26 cellular contexts compared by ENCODE assay signal in the genomic region with DNA sequence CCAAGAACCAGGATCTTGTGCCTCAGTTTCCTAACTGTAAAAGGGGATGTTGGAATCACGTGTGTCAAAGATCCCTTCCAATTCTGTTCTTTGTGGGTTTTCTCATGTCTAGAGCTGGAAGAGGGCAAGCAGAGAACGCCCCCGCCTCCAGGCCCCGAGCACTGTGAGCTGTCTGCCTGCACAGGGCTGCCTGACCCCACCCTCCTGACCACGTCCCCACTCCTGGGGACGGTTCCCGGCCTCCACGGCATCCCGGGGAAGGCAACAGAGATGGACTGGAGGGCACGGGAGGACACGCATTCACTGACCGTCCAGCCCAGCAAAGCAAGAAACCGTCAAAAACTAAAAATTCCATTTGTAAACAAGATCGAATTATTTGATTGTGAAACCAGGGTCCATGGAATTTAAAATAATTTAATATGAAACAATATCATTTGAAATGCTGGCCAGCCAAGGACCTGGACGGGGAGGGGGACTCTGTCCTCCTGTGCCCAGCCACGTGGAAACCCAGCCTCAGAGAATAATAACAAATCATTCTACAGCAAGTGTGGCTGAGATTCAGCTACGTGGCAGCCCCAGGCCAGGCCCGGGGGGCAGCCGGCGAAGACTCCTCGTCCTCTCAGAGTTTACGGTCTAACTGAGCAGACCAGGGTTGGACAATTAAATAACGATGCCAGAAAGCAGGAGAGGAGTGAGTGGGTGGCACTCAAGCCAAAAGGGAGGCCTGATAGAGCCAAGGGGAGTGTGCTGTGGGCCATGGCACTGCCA.
A peak's percentile ranks its signal among the peaks of the same experiment; 100 is the strongest.
DNase-seq lines count a peak whose midpoint lies in the region; ATAC-seq lines count a peak whose summit lies in the region.
"Had no signal": no experiment of that assay in that cellular context is flagged by ENCODE, and none has a peak within 500 bp of the region (broad histone marks: within the 10 kb centered on the region; RNA-seq: fewer than 3 reads in every experiment).

No MANE protein-coding gene starts in this region.

- no peak overlapping the region for H3K27ac Mint-ChIP-seq in activated T-cell treated with anti-CD3 and anti-CD28 coated beads, Interleukin-2, amount 50 U/mL, for 24 hours
- peak overlapping the region; percentile 39 for H3K27ac Mint-ChIP-seq in stimulated activated naive B cell treated with anti-CD40 and anti-IgM and Interleukin-4, amounts not matched to agents 10 μg/mL and 1 μg/mL and 100 μg/mL, for 72 hours
- no peak overlapping the region for H3K27ac Mint-ChIP-seq in stimulated activated naive CD8-positive, alpha-beta T cell treated with anti-CD3 and anti-CD28 coated beads, Interleukin-15, amount 100 ng/mL, for 72 hours
- H3K27ac Mint-ChIP-seq: activated CD4-positive, alpha-beta T cell treated with anti-CD3 and anti-CD28 coated beads for 36 hours; activated naive CD8-positive, alpha-beta T cell treated with anti-CD3 and anti-CD28 coated beads, Interleukin-2, amount 50 U/mL, for 24 hours; natural killer cell treated with Interleukin-12 subunit alpha and Interleukin-12 subunit beta and Interleukin-15 and Interleukin-18, amount 100 ng/mL, for 72 hours had no signal

- no peaks in the 10 kb centered on the region for H3K9me3 Mint-ChIP-seq in activated T-cell treated with anti-CD3 and anti-CD28 coated beads, Interleukin-2, amount 50 U/mL, for 24 hours
- H3K9me3 Mint-ChIP-seq in stimulated activated naive B cell treated with anti-CD40 and anti-IgM and Interleukin-4, amounts not matched to agents 10 μg/mL and 1 μg/mL and 100 μg/mL, for 72 hours: peaks cover 3% of the 10 kb centered on the region in 2 donors
- H3K9me3 Mint-ChIP-seq in stimulated activated naive CD8-positive, alpha-beta T cell treated with anti-CD3 and anti-CD28 coated beads, Interleukin-15, amount 100 ng/mL, for 72 hours: no peaks in the 10 kb centered on the region
- H3K9me3 Mint-ChIP-seq: activated naive CD8-positive, alpha-beta T cell treated with anti-CD3 and anti-CD28 coated beads, Interleukin-2, amount 50 U/mL, for 24 hours; activated T-cell treated with anti-CD3 and anti-CD28 coated beads, Interleukin-2, amount 50 U/mL, for 4 hours; H9; natural killer cell treated with Interleukin-12 subunit alpha and Interleukin-12 subunit beta and Interleukin-15 and Interleukin-18, amount 100 ng/mL, for 72 hours had no signal

- peak; percentile 2 for DNase-seq in activated T-cell treated with anti-CD3 and anti-CD28 coated beads, Interleukin-2, amount 50 U/mL, for 24 hours
- DNase-seq in activated T-cell treated with anti-CD3 and anti-CD28 coated beads, Interleukin-2, amount 50 U/mL, for 1 hour: no peak
- DNase-seq in left lobe of liver (ENCODE audit: low spot score) (peak; percentile 26), putamen (ENCODE audit: low spot score) (no peak), NCI-H446 (lab: John Stamatoyannopoulos, UW) (no peak)
- no peak for DNase-seq in stimulated activated naive B cell treated with anti-CD40 and anti-IgM and Interleukin-4, amounts not matched to agents 10 μg/mL and 1 μg/mL and 100 μg/mL, for 72 hours
- no peak for DNase-seq in stimulated activated naive CD8-positive, alpha-beta T cell treated with anti-CD3 and anti-CD28 coated beads, Interleukin-15, amount 100 ng/mL, for 72 hours
- DNase-seq: activated CD4-positive, alpha-beta T cell treated with anti-CD3 and anti-CD28 coated beads for 36 hours; activated gamma-delta T cell; activated naive CD8-positive, alpha-beta T cell treated with anti-CD3 and anti-CD28 coated beads, Interleukin-2, amount 50 U/mL, for 24 hours; activated T-cell treated with anti-CD3 and anti-CD28 coated beads, Interleukin-2, amount 50 U/mL, for 4 hours; caudate nucleus; dermis blood vessel endothelial cell; DND-41; esophagus squamous epithelium; GF-D8; kidney glomerular epithelial cell; MM.1S; NCI-H2029; NCI-H526; SJCRH30; stimulated activated naive CD8-positive, alpha-beta T cell treated with anti-CD3 and anti-CD28 coated beads, Interleukin-15, Interleukin-2, amounts not matched to agents 100 U/mL and 50 U/mL, for 24 hours; SW 1271 had no signal

- peaks cover 21% of the 10 kb centered on the region for H3K27me3 Mint-ChIP-seq in activated T-cell treated with anti-CD3 and anti-CD28 coated beads, Interleukin-2, amount 50 U/mL, for 24 hours
- peaks cover 15 to 16% of the 10 kb centered on the region in 2 donors for H3K27me3 Mint-ChIP-seq in stimulated activated naive B cell treated with anti-CD40 and anti-IgM and Interleukin-4, amounts not matched to agents 10 μg/mL and 1 μg/mL and 100 μg/mL, for 72 hours
- peaks cover 34% of the 10 kb centered on the region for H3K27me3 Mint-ChIP-seq in stimulated activated naive CD8-positive, alpha-beta T cell treated with anti-CD3 and anti-CD28 coated beads, Interleukin-15, amount 100 ng/mL, for 72 hours

- H3K4me1 Mint-ChIP-seq in activated T-cell treated with anti-CD3 and anti-CD28 coated beads, Interleukin-2, amount 50 U/mL, for 24 hours (ENCODE audit: low read depth): no peaks in the 10 kb centered on the region
- H3K4me1 Mint-ChIP-seq in stimulated activated naive B cell treated with anti-CD40 and anti-IgM and Interleukin-4, amounts not matched to agents 10 μg/mL and 1 μg/mL and 100 μg/mL, for 72 hours: no peaks in the 10 kb centered on the region
- H3K4me1 Mint-ChIP-seq in stimulated activated naive CD8-positive, alpha-beta T cell treated with anti-CD3 and anti-CD28 coated beads, Interleukin-15, amount 100 ng/mL, for 72 hours: no peaks in the 10 kb centered on the region
- H3K4me1 Mint-ChIP-seq: activated CD4-positive, alpha-beta T cell treated with anti-CD3 and anti-CD28 coated beads for 36 hours; activated naive CD8-positive, alpha-beta T cell treated with anti-CD3 and anti-CD28 coated beads, Interleukin-2, amount 50 U/mL, for 24 hours had no signal

- H3K36me3 Mint-ChIP-seq in activated T-cell treated with anti-CD3 and anti-CD28 coated beads, Interleukin-2, amount 50 U/mL, for 24 hours (ENCODE audit: low read depth): no peaks in the 10 kb centered on the region
- H3K36me3 Mint-ChIP-seq in stimulated activated naive B cell treated with anti-CD40 and anti-IgM and Interleukin-4, amounts not matched to agents 10 μg/mL and 1 μg/mL and 100 μg/mL, for 72 hours: no peaks in the 10 kb centered on the region
- H3K36me3 Mint-ChIP-seq: natural killer cell treated with Interleukin-12 subunit alpha and Interleukin-12 subunit beta and Interleukin-15 and Interleukin-18, amount 100 ng/mL, for 72 hours had no signal

- ATAC-seq in left lobe of liver: no peak
- no peak for ATAC-seq in stimulated activated naive B cell treated with anti-CD40 and anti-IgM and Interleukin-4, amounts not matched to agents 10 μg/mL and 1 μg/mL and 100 μg/mL, for 72 hours (replicated peaks)
- no peak for ATAC-seq in stimulated activated naive CD8-positive, alpha-beta T cell treated with anti-CD3 and anti-CD28 coated beads, Interleukin-15, amount 100 ng/mL, for 72 hours
- no peak for ATAC-seq in HG03457 (IDR thresholded peaks at IDR 0.05; ENCODE audit: unreplicated experiment)
- ATAC-seq: activated CD4-positive, alpha-beta T cell treated with anti-CD3 and anti-CD28 coated beads for 36 hours; activated naive CD8-positive, alpha-beta T cell treated with anti-CD3 and anti-CD28 coated beads, Interleukin-2, amount 50 U/mL, for 24 hours; activated T-cell treated with anti-CD3 and anti-CD28 coated beads, Interleukin-2, amount 50 U/mL, for 4 hours; natural killer cell treated with Interleukin-12 subunit alpha and Interleukin-12 subunit beta and Interleukin-15 and Interleukin-18, amount 100 ng/mL, for 72 hours; stimulated activated naive CD8-positive, alpha-beta T cell treated with anti-CD3 and anti-CD28 coated beads, Interleukin-15, Interleukin-2, amounts not matched to agents 100 U/mL and 50 U/mL, for 24 hours had no signal

- H3K4me3 Mint-ChIP-seq in activated T-cell treated with anti-CD3 and anti-CD28 coated beads, Interleukin-2, amount 50 U/mL, for 24 hours: no peak overlapping the region
- no peak overlapping the region for H3K4me3 Mint-ChIP-seq in stimulated activated naive B cell treated with anti-CD40 and anti-IgM and Interleukin-4, amounts not matched to agents 10 μg/mL and 1 μg/mL and 100 μg/mL, for 72 hours
- no peak overlapping the region for H3K4me3 Mint-ChIP-seq in stimulated activated naive CD8-positive, alpha-beta T cell treated with anti-CD3 and anti-CD28 coated beads, Interleukin-15, amount 100 ng/mL, for 72 hours
- H3K4me3 Mint-ChIP-seq: activated CD4-positive, alpha-beta T cell treated with anti-CD3 and anti-CD28 coated beads for 36 hours; activated naive CD8-positive, alpha-beta T cell treated with anti-CD3 and anti-CD28 coated beads, Interleukin-2, amount 50 U/mL, for 24 hours; activated T-cell treated with anti-CD3 and anti-CD28 coated beads, Interleukin-2, amount 50 U/mL, for 4 hours; H9; natural killer cell treated with Interleukin-12 subunit alpha and Interleukin-12 subunit beta and Interleukin-15 and Interleukin-18, amount 100 ng/mL, for 72 hours had no signal

Comparison
In these comparisons a context has a peak if more than half of its experiments do, and no peak if none do; other contexts are left out.
1. DNase-seq: peak in activated T-cell treated with anti-CD3 and anti-CD28 coated beads, Interleukin-2, amount 50 U/mL, for 24 hours (single experiment) and left lobe of liver (single experiment); none in activated T-cell treated with anti-CD3 and anti-CD28 coated beads, Interleukin-2, amount 50 U/mL, for 1 hour (single experiment), stimulated activated naive B cell treated with anti-CD40 and anti-IgM and Interleukin-4, amounts not matched to agents 10 μg/mL and 1 μg/mL and 100 μg/mL, for 72 hours (single experiment), stimulated activated naive CD8-positive, alpha-beta T cell treated with anti-CD3 and anti-CD28 coated beads, Interleukin-15, amount 100 ng/mL, for 72 hours (0 of 2), putamen (single experiment) and NCI-H446 (0 of 2).